16 cellular contexts compared by ENCODE assay signal in genomic region chr11:125289419-125290088, GRCh38.
"Had no signal": no experiment of that assay in that cellular context is flagged by ENCODE, and none has a peak within 500 bp of the region (broad histone marks: within the 10 kb centered on the region; RNA-seq: fewer than 3 reads in every experiment).

No MANE protein-coding gene starts in this region.

- H3K4me1 ChIP-seq: ascending aorta, prostate gland, suprapubic skin had no signal

- H3K27ac Mint-ChIP-seq: activated CD4-positive, alpha-beta memory T cell treated with anti-CD3 and anti-CD28 coated beads for 36 hours; activated CD4-positive, alpha-beta T cell treated with anti-CD3 and anti-CD28 coated beads for 36 hours; activated naive CD4-positive, alpha-beta T cell treated with anti-CD3 and anti-CD28 coated beads, Interleukin-2, amount 10 ng/mL, durations not matched to agents 7 days and 5 days; activated T-cell treated with anti-CD3 and anti-CD28 coated beads, Interleukin-2, amount 50 U/mL, for 24 hours; nephron progenitor cell; stimulated activated naive CD8-positive, alpha-beta T cell treated with anti-CD3 and anti-CD28 coated beads, Interleukin-15, Interleukin-2, amounts not matched to agents 100 ng/mL and 50 ng/mL, for 24 hours; type B pancreatic cell had no signal

- H3K4me3 ChIP-seq: ascending aorta, cardiac muscle cell, left ventricle myocardium inferior, prostate gland, suprapubic skin had no signal

- H3K27ac ChIP-seq: ascending aorta, cardiac muscle cell, left ventricle myocardium inferior, prostate gland, suprapubic skin had no signal

- H3K9me3 Mint-ChIP-seq: activated CD4-positive, alpha-beta memory T cell treated with anti-CD3 and anti-CD28 coated beads for 36 hours; activated naive CD4-positive, alpha-beta T cell treated with anti-CD3 and anti-CD28 coated beads, Interleukin-2, amount 10 ng/mL, durations not matched to agents 7 days and 5 days; activated T-cell treated with anti-CD3 and anti-CD28 coated beads, Interleukin-2, amount 50 U/mL, for 24 hours; nephron progenitor cell; stimulated activated naive CD8-positive, alpha-beta T cell treated with anti-CD3 and anti-CD28 coated beads, Interleukin-15, Interleukin-2, amounts not matched to agents 100 ng/mL and 50 ng/mL, for 24 hours; type B pancreatic cell had no signal

- H3K36me3 ChIP-seq: ascending aorta, cardiac muscle cell, left ventricle myocardium inferior, prostate gland, suprapubic skin had no signal

- H3K36me3 Mint-ChIP-seq: activated CD4-positive, alpha-beta memory T cell treated with anti-CD3 and anti-CD28 coated beads for 36 hours; activated naive CD4-positive, alpha-beta T cell treated with anti-CD3 and anti-CD28 coated beads, Interleukin-2, amount 10 ng/mL, durations not matched to agents 7 days and 5 days; type B pancreatic cell had no signal

- ATAC-seq: activated CD4-positive, alpha-beta T cell treated with anti-CD3 and anti-CD28 coated beads for 36 hours; sciatic nerve had no signal

- H3K27me3 ChIP-seq: ascending aorta, cardiac muscle cell, suprapubic skin had no signal

- H3K4me1 Mint-ChIP-seq: activated CD4-positive, alpha-beta T cell treated with anti-CD3 and anti-CD28 coated beads for 36 hours; activated naive CD4-positive, alpha-beta T cell treated with anti-CD3 and anti-CD28 coated beads, Interleukin-2, amount 10 ng/mL, durations not matched to agents 7 days and 5 days had no signal

- H3K9me3 ChIP-seq: ascending aorta, left ventricle myocardium inferior, prostate gland, suprapubic skin had no signal

- DNase-seq: activated CD4-positive, alpha-beta memory T cell treated with anti-CD3 and anti-CD28 coated beads for 36 hours; activated CD4-positive, alpha-beta T cell treated with anti-CD3 and anti-CD28 coated beads for 36 hours; activated naive CD4-positive, alpha-beta T cell treated with anti-CD3 and anti-CD28 coated beads, Interleukin-2, amount 10 ng/mL, durations not matched to agents 7 days and 5 days; activated T-cell treated with anti-CD3 and anti-CD28 coated beads, Interleukin-2, amount 50 U/mL, for 24 hours; islet precursor cell; left ventricle myocardium inferior; mesendoderm; nephron progenitor cell; occipital lobe had no signal

- H3K4me3 Mint-ChIP-seq: activated CD4-positive, alpha-beta memory T cell treated with anti-CD3 and anti-CD28 coated beads for 36 hours; activated CD4-positive, alpha-beta T cell treated with anti-CD3 and anti-CD28 coated beads for 36 hours; activated naive CD4-positive, alpha-beta T cell treated with anti-CD3 and anti-CD28 coated beads, Interleukin-2, amount 10 ng/mL, durations not matched to agents 7 days and 5 days; activated T-cell treated with anti-CD3 and anti-CD28 coated beads, Interleukin-2, amount 50 U/mL, for 24 hours; stimulated activated naive CD8-positive, alpha-beta T cell treated with anti-CD3 and anti-CD28 coated beads, Interleukin-15, Interleukin-2, amounts not matched to agents 100 ng/mL and 50 ng/mL, for 24 hours had no signal
